Comparison of ENCODE assay signal across 24 cellular contexts in the genomic region with DNA sequence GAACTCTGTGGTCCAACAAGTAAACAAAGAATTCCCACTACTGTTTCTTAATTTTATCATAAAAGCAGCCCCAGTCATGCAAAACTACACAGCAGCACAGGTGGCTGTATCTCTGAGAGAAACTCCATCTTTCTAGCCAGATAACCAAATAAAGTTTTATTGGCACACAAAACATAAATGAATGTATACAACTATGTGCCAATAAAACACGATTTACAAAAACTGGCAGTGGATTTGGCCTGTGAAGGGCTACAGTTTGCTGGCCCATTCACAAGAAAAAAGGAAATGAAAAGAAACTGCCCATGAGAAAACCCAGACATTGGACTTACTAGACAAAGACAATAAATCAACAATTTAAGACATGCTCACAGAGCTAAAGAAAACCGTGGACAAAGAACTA. TPM values are rescaled to one million over a fixed set of nuclear protein-coding genes. Genes with fewer than 3 reads are reported as not detected.
A peak's percentile ranks its signal among the peaks of the same experiment; 100 is the strongest.
DNase-seq lines count a peak whose midpoint lies in the region; ATAC-seq, FAIRE-seq and TF ChIP-seq lines count a peak whose summit lies in the region.
"Had no signal": no experiment of that assay in that cellular context is flagged by ENCODE, and none has a peak within 500 bp of the region (broad histone marks: within the 10 kb centered on the region; RNA-seq: fewer than 3 reads in every experiment).

No MANE protein-coding gene starts in this region.

- DNase-seq in Karpas-422 (no peak), LNCaP clone FGC (ENCODE audit: low read depth) (peak; percentile 92), GM12878 (ENCODE audit: low read depth, low spot score) (no peak), activated gamma-delta T cell treated with Interleukin-2 at 50 U/mL for 16 hours (no peak)
- DNase-seq: 8988T; ACHN; BE2C; C1 segment of cervical spinal cord; CD4-positive, alpha-beta memory T cell; CD4-positive, CD25-positive, alpha-beta regulatory T cell; CD8-positive, alpha-beta memory T cell; COR-L47; DMS 273 treated with DMSO at 0.1 percent for 48 hours; DMS153; DMS53; DMS79; DND-41; EL; GDM1 had no signal

- no peaks in the 10 kb centered on the region for H3K9me2 ChIP-seq in Karpas-422 (replicated peaks; ENCODE audit: insufficient read depth, low read length)

- no peak for TF ChIP-seq POLR2A in GM12878 (IDR thresholded peaks at IDR 0.05; ENCODE audit: low read depth, low read length)

- H3K9me3 ChIP-seq in Karpas-422 (ENCODE audit: low read length) = peaks cover 20% of the 10 kb centered on the region
- H3K9me3 ChIP-seq in GM12878 (replicated peaks; ENCODE audit: control insufficient read depth, insufficient read depth, low read length) = peaks cover 12% of the 10 kb centered on the region
- H3K9me3 ChIP-seq: BE2C had no signal

- H4K20me1 ChIP-seq in Karpas-422 (ENCODE audit: insufficient read depth, low read depth, low read length) (no peaks in the 10 kb centered on the region), GM12878 (ENCODE audit: control insufficient read depth, insufficient read depth) (no peaks in the 10 kb centered on the region)

- in situ Hi-C loops in GM12878 (cut with MboI) = no loop called here

- no peak for TF ChIP-seq RAD21 in GM12878 (IDR thresholded peaks at IDR 0.05; ENCODE audit: insufficient read depth, low read depth, low read length)

- no TSS peak for BruUV-seq in GM12878 (replicated peaks; lab: Mats Ljungman, UMichigan)

- no peak for ATAC-seq in GM12878
- ATAC-seq in HG02973 (IDR thresholded peaks at IDR 0.05; ENCODE audit: unreplicated experiment) = no peak
- no peak for ATAC-seq in HG03139 (IDR thresholded peaks at IDR 0.05; ENCODE audit: unreplicated experiment)

- RAD21 ChIA-PET in GM12878 (lab: Charles Lee; ENCODE audit: unreplicated experiment) = no interaction called here

- CTCF ChIA-PET in GM12878 (lab: Yijun Ruan, JAX) = no interaction called here

- H3K9ac ChIP-seq in Karpas-422 (ENCODE audit: low read length) (no peak overlapping the region), GM12878 (ENCODE audit: control insufficient read depth, insufficient read depth, low read length) (no peak overlapping the region)
- H3K9ac ChIP-seq: BLaER1 had no signal

- H3K27me3 ChIP-seq in Karpas-422 (ENCODE audit: low read length) (no peaks in the 10 kb centered on the region), GM12878 (replicated peaks in 1 of 2; ENCODE audit: control insufficient read depth in 2 of 2, insufficient read depth in 2 of 2, low read length in 1 of 2) (no peaks in the 10 kb centered on the region)
- H3K27me3 ChIP-seq: BE2C, BLaER1 had no signal

- TF ChIP-seq CTCF in LNCaP clone FGC (IDR thresholded peaks at IDR 0.05; ENCODE audit: control insufficient read depth, extremely low read depth, insufficient read depth) (no peak), GM12878 (IDR thresholded peaks at IDR 0.05 in 2 of 3, conservative IDR thresholded peaks at IDR 0.05 in 1 of 3; ENCODE audit: control insufficient read depth in 2 of 3, extremely low read depth in 1 of 3, insufficient read depth in 1 of 3, low read depth in 3 of 3, low read length in 3 of 3) (no peak)

- intact Hi-C loops in GM12878 (cut with micrococcal nuclease; ENCODE audit: unreplicated experiment) = no loop called here

- no peak for TF ChIP-seq EP300 in GM12878 (IDR thresholded peaks at IDR 0.05; ENCODE audit: borderline replicate concordance in 1 of 2, control insufficient read depth in 1 of 2, low read depth in 2 of 2, low read length in 2 of 2)

- WGBS in GM12878 (ENCODE audit: insufficient coverage, insufficient replicate concordance, low lambda C conversion rate, missing lambda C conversion rate) = 100% methylated on average over 2 of the region's 2 CpGs

- POLR2A ChIA-PET in GM12878 (lab: Charles Lee) = no interaction called here

- H3K4me3 ChIP-seq in Karpas-422 (ENCODE audit: low read length) (no peak overlapping the region), LNCaP clone FGC (ENCODE audit: low read depth, low read length) (no peak overlapping the region), GM12878 (no peak overlapping the region)
- H3K4me3 ChIP-seq: BLaER1 had no signal

- no peak overlapping the region for H3K4me2 ChIP-seq in Karpas-422 (ENCODE audit: low read depth, low read length, poor library complexity, severe bottlenecking)
- H3K4me2 ChIP-seq in GM12878 (ENCODE audit: control insufficient read depth, insufficient read depth) = no peak overlapping the region
- H3K4me2 ChIP-seq: BLaER1 had no signal

- peaks cover 7% of the 10 kb centered on the region for H3K4me1 ChIP-seq in Karpas-422 (ENCODE audit: low read length)
- H3K4me1 ChIP-seq in GM12878 (ENCODE audit: control insufficient read depth, insufficient read depth, low read length) = no peaks in the 10 kb centered on the region
- H3K4me1 ChIP-seq: BE2C, BLaER1 had no signal

- H3K27ac ChIP-seq in Karpas-422 (ENCODE audit: low read length) (no peak overlapping the region), GM12878 (ENCODE audit: control insufficient read depth, insufficient read depth) (no peak overlapping the region)
- H3K27ac ChIP-seq: BLaER1 had no signal

- SMC1A ChIA-PET in GM12878 (lab: Charles Lee; ENCODE audit: uncharacterized antibody, unreplicated experiment) = interaction anchor here (2.2 kb wide), 1 partner anchor 11 kb away, joined by 8 read pairs; a partner anchor contains a TSS

- H2AFZ ChIP-seq in Karpas-422 (ENCODE audit: low read length) (0 out of 2 replicates have a peak overlapping the region, but pooled peaks have one; percentile 10), GM12878 (ENCODE audit: control insufficient read depth, low read depth, low read length) (no peak overlapping the region)

- H3K79me2 ChIP-seq in Karpas-422 (ENCODE audit: low read length) = peaks cover 87% of the 10 kb centered on the region
- H3K79me2 ChIP-seq in GM12878 (ENCODE audit: control insufficient read depth, insufficient read depth, low read length) = no peaks in the 10 kb centered on the region; the same call in 1 of the 2 replicates

- no peak for FAIRE-seq in GM12878 (lab: Jason Lieb, UNC)
- FAIRE-seq: A204.1, GM12891 had no signal

- H3K36me3 ChIP-seq in Karpas-422 (ENCODE audit: insufficient read depth, low read length) (peaks cover 3% of the 10 kb centered on the region; the same call in 1 of the 2 replicates), GM12878 (ENCODE audit: control insufficient read depth in 2 of 2, insufficient read depth in 2 of 2, low read length in 1 of 2) (no peaks in the 10 kb centered on the region)
- H3K36me3 ChIP-seq: BE2C had no signal

TF ChIP-seq in GM12878, 131 proteins besides CTCF, POLR2A, EP300 and RAD21:
- TF ChIP-seq, protein P1, sequence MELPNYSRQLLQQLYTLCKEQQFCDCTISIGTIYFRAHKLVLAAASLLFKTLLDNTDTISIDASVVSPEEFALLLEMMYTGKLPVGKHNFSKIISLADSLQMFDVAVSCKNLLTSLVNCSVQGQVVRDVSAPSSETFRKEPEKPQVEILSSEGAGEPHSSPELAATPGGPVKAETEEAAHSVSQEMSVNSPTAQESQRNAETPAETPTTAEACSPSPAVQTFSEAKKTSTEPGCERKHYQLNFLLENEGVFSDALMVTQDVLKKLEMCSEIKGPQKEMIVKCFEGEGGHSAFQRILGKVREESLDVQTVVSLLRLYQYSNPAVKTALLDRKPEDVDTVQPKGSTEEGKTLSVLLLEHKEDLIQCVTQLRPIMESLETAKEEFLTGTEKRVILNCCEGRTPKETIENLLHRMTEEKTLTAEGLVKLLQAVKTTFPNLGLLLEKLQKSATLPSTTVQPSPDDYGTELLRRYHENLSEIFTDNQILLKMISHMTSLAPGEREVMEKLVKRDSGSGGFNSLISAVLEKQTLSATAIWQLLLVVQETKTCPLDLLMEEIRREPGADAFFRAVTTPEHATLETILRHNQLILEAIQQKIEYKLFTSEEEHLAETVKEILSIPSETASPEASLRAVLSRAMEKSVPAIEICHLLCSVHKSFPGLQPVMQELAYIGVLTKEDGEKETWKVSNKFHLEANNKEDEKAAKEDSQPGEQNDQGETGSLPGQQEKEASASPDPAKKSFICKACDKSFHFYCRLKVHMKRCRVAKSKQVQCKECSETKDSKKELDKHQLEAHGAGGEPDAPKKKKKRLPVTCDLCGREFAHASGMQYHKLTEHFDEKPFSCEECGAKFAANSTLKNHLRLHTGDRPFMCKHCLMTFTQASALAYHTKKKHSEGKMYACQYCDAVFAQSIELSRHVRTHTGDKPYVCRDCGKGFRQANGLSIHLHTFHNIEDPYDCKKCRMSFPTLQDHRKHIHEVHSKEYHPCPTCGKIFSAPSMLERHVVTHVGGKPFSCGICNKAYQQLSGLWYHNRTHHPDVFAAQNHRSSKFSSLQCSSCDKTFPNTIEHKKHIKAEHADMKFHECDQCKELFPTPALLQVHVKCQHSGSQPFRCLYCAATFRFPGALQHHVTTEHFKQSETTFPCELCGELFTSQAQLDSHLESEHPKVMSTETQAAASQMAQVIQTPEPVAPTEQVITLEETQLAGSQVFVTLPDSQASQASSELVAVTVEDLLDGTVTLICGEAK (IDR thresholded peaks at IDR 0.05; ENCODE audit: borderline replicate concordance) = peak; percentile 74
- TF ChIP-seq RAD51 (IDR thresholded peaks at IDR 0.05) = no peak
TF ChIP-seq in GM12878: peak in this region for 1.

RNA-seq across cellular contexts. Expression of a gene that starts 10.6 kb away (rescaled TPM):
- total RNA-seq in Karpas-422 (2014; rRNA removed; shearing (Covaris generic); ENCODE audit: low replicate concordance) = 9.9 and 26.9 TPM in 2 replicates
- total RNA-seq in GM12878 (2013; cell fraction: nucleolus; rRNA removed) = 39.5 and 42.4 TPM in 2 replicates
- total RNA-seq in GM12878 (2014; rRNA removed) = 3.8 and 7.3 TPM in 2 replicates
- total RNA-seq in GM12878 (2014; rRNA removed; fragmentation: Illumina TruSeq; extraction: Trizol) = 7.2 and 7.5 TPM in 2 replicates
- total RNA-seq in GM12878 (2021) = 8.4 and 9.0 TPM in 2 replicates
- 3.1 TPM for polyA plus RNA-seq in GM12878 (2011; ENCODE audit: low read depth)
- 6.3 and 8.1 TPM in 2 replicates for polyA plus RNA-seq in GM12878 (2011; rRNA removed)
- polyA plus RNA-seq in GM12878 (2011; cell fraction: cytosol; rRNA removed) = 2.7 and 3.3 TPM in 2 replicates
- polyA plus RNA-seq in GM12878 (2011; cell fraction: nucleus; rRNA removed) = 6.8 and 7.3 TPM in 2 replicates
- polyA plus RNA-seq in GM12878 (2012) = 5.6 TPM in 2 replicates
- polyA plus RNA-seq in GM12878 (2014; fragmentation: Illumina TruSeq; extraction: Trizol) = 4.8 and 6.8 TPM in 2 replicates
- polyA plus RNA-seq in GM12878 (2014; fragmentation: Nextera tagmentation; extraction: Ambion mirVana) = 1 to 10 TPM in 1 of 2 experiments, under 1 TPM in 1; 0.88 to 2.1 TPM
- polyA plus RNA-seq in GM12878 (2014; rRNA removed) = 2.4 and 4.1 TPM in 2 replicates
- polyA plus RNA-seq in GM12878 (2016; fragmentation: Nextera tagmentation; extraction: Ambion mirVana) = 1 to 10 TPM; 1.4 to 2.3 TPM
- polyA minus RNA-seq in GM12878 (2011; rRNA and poly(A)+ RNA removed) = 16.1 and 23.0 TPM in 2 replicates
- polyA minus RNA-seq in GM12878 (2011; cell fraction: cytosol; rRNA and poly(A)+ RNA removed) = 4.5 and 8.5 TPM in 2 replicates
- polyA minus RNA-seq in GM12878 (2011; cell fraction: nucleus; rRNA and poly(A)+ RNA removed) = 43.4 and 79.5 TPM in 2 replicates
